Comparison of ENCODE assay signal across 8 cellular contexts in the genomic region with DNA sequence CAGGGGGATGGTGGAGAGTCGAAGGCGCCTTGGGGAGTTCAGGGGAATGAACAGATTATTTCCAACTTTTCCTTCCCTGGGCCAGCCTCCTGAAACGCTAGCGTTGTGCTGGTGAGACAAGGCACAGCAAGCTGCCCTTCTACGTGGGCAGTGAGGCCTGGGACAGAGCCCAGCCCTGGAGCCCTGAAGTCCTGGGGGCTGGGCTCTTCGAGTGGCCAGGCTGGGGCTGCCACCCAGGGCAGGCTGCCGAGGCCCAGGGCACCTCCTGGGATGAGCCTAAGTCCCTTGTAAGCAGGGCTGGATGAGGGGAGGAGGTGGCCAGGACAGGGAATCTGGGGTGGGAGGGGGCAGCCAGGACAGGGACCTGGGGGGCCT. TPM values are rescaled to one million over a fixed set of nuclear protein-coding genes. Genes with fewer than 3 reads are reported as not detected.
A peak's percentile ranks its signal among the peaks of the same experiment; 100 is the strongest.
DNase-seq lines count a peak whose midpoint lies in the region; ATAC-seq and TF ChIP-seq lines count a peak whose summit lies in the region.

No MANE protein-coding gene starts in this region.

- H3K36me3 ChIP-seq in Caco-2 (ENCODE audit: control insufficient read depth, insufficient read depth, low read length): no peaks in the 10 kb centered on the region; the same call in 1 of the 2 replicates
- H3K36me3 ChIP-seq in Panc1 (ENCODE audit: control insufficient read depth, insufficient read depth, low read length): no peaks in the 10 kb centered on the region; the same call in 1 of the 2 replicates
- no peaks in the 10 kb centered on the region for H3K36me3 ChIP-seq in esophagus (ENCODE audit: control insufficient read depth in 2 of 2, insufficient read depth in 2 of 2, low read length in 1 of 2)
- no peaks in the 10 kb centered on the region for H3K36me3 ChIP-seq in osteoblast (ENCODE audit: insufficient read depth, low read length)

- H2AFZ ChIP-seq in osteoblast (ENCODE audit: low read length): peak overlapping the region; percentile 93

- no peaks in the 10 kb centered on the region for H3K27me3 Mint-ChIP-seq in Caco-2 (ENCODE audit: insufficient read depth, unreplicated experiment)

- H3K27me3 ChIP-seq in Caco-2 (replicated peaks; ENCODE audit: control insufficient read depth, insufficient read depth, low read length): no peaks in the 10 kb centered on the region
- H3K27me3 ChIP-seq in Panc1 (ENCODE audit: control insufficient read depth, insufficient read depth, low read length): no peaks in the 10 kb centered on the region
- H3K27me3 ChIP-seq in esophagus (ENCODE audit: control insufficient read depth in 1 of 2, insufficient read depth in 2 of 2, low read length in 2 of 2): no peaks in the 10 kb centered on the region
- no peaks in the 10 kb centered on the region for H3K27me3 ChIP-seq in osteoblast (ENCODE audit: insufficient read depth, low read length)

- no peaks in the 10 kb centered on the region for H3K9me3 Mint-ChIP-seq in Caco-2 (ENCODE audit: unreplicated experiment)

- H3K4me3 Mint-ChIP-seq in Caco-2 (ENCODE audit: unreplicated experiment): peak overlapping the region; percentile 76

- peak overlapping the region; percentile 87 for H3K27ac ChIP-seq in Panc1 (ENCODE audit: low read length)
- peak overlapping the region; percentile 95 to 96 for H3K27ac ChIP-seq in esophagus (ENCODE audit: low read depth in 2 of 2, low read length in 1 of 2)
- no peak overlapping the region for H3K27ac ChIP-seq in osteoblast (ENCODE audit: low read depth, low read length)

- H3K9me3 ChIP-seq in Caco-2 (no peaks in the 10 kb centered on the region), Panc1 (ENCODE audit: control insufficient read depth, insufficient read depth, low read depth, low read length) (no peaks in the 10 kb centered on the region), esophagus (ENCODE audit: control insufficient read depth in 2 of 2, insufficient read depth in 1 of 2, low read depth in 1 of 2, low read length in 1 of 2) (no peaks in the 10 kb centered on the region), osteoblast (ENCODE audit: low read depth, low read length) (no peaks in the 10 kb centered on the region)

- H3K79me2 ChIP-seq in osteoblast (ENCODE audit: insufficient read depth, low read length): no peaks in the 10 kb centered on the region

- H3K4me3 ChIP-seq in Caco-2 (ENCODE audit: low read depth, low read length) (peak overlapping the region; percentile 60), Panc1 (ENCODE audit: low read depth in 2 of 2, low read length in 2 of 2) (peak overlapping the region; percentile 48 to 63), esophagus (ENCODE audit: low read depth in 1 of 2, low read length in 2 of 2) (peak overlapping the region; percentile 56 to 65), osteoblast (ENCODE audit: insufficient read depth, low read length) (peak overlapping the region; percentile 79)

- no peaks in the 10 kb centered on the region for H3K4me1 Mint-ChIP-seq in Caco-2 (ENCODE audit: low read depth, unreplicated experiment)

- BruUV-seq in Caco-2 (replicated peaks; lab: Mats Ljungman, UMichigan) (no TSS peak), Panc1 (replicated peaks; lab: Mats Ljungman, UMichigan) (no TSS peak)

- H3K4me1 ChIP-seq in Caco-2 (peaks cover 35% of the 10 kb centered on the region), Panc1 (ENCODE audit: control insufficient read depth, insufficient read depth, low read length) (peaks cover 25% of the 10 kb centered on the region), esophagus (ENCODE audit: control insufficient read depth in 2 of 2, insufficient read depth in 2 of 2, low read length in 1 of 2) (peaks cover 3 to 7% of the 10 kb centered on the region in 2 donors), osteoblast (ENCODE audit: insufficient read depth, low read length) (peaks cover 8% of the 10 kb centered on the region)

- peak overlapping the region; percentile 90 for H3K4me2 ChIP-seq in osteoblast (ENCODE audit: insufficient read depth, low read length)

- in situ Hi-C loops in Panc1 (cut with HindIII; ENCODE audit: low pct_unique_long_range_greater_than_20kb, low sequenced_read_pairs): no loop called here

- H4K20me1 ChIP-seq in osteoblast (ENCODE audit: insufficient read depth, low read length): no peaks in the 10 kb centered on the region

- ATAC-seq in Panc1 (peak; percentile 17), GM18519 (IDR thresholded peaks at IDR 0.05; ENCODE audit: low FRiP score, unreplicated experiment) (no peak)

- CTCF ChIA-PET in Caco-2 (lab: Charles Lee): interaction anchor here (1.2 kb wide), 1 partner anchor 79 kb away, joined by 5 read pairs; no protein-coding TSS in a partner anchor
- CTCF ChIA-PET in Panc1 (lab: Charles Lee): interaction anchor here (0.6 kb wide), 1 partner anchor 14 kb away, joined by 6 read pairs; no protein-coding TSS in a partner anchor

- intact Hi-C loops in Caco-2 (cut with micrococcal nuclease; ENCODE audit: unreplicated experiment): no loop called here
- intact Hi-C loops in Panc1 (cut with micrococcal nuclease; ENCODE audit: unreplicated experiment): no loop called here

- 18 to 19% methylated on average over 7 of the region's 7 CpGs for WGBS in esophagus, 2 donors

- peaks cover 12% of the 10 kb centered on the region for H3K36me3 Mint-ChIP-seq in Caco-2 (ENCODE audit: insufficient read depth, unreplicated experiment)

- DNase-seq in Caco-2 (no peak), Panc1 (ENCODE audit: low read depth, low spot score) (no peak), osteoblast (ENCODE audit: insufficient read length, low spot score, missing footprints) (peak; percentile 86), AG20443 (ENCODE audit: low spot score) (no peak), AML-193 (lab: John Stamatoyannopoulos, UW) (no peak), NCI-H526 (lab: John Stamatoyannopoulos, UW) (no peak)

- no peak for TF ChIP-seq CTCF in Caco-2 (IDR thresholded peaks at IDR 0.05; ENCODE audit: insufficient read depth in 1 of 2, low read depth in 1 of 2, low read length in 1 of 2, severe bottlenecking in 1 of 2, unreplicated experiment in 1 of 2)
- TF ChIP-seq CTCF in Panc1 (IDR thresholded peaks at IDR 0.05): no peak
- TF ChIP-seq CTCF in osteoblast (IDR thresholded peaks at IDR 0.05; ENCODE audit: extremely low read depth, low read depth, low read length): no peak

- POLR2A ChIA-PET in Caco-2 (lab: Charles Lee) (no interaction called here), Panc1 (lab: Charles Lee) (no interaction called here)

- peak overlapping the region; percentile 94 for H3K27ac Mint-ChIP-seq in Caco-2 (ENCODE audit: unreplicated experiment)

RNA-seq across cellular contexts. Expression of gene LCN12, which starts 1.4 kb away (rescaled TPM):
- total RNA-seq in Caco-2 (2022): 20.0 and 23.2 TPM in 2 replicates
- 2.5 TPM for total RNA-seq in Panc1 (2021; ENCODE audit: unreplicated experiment)
- polyA plus RNA-seq in Panc1 (2012; ENCODE audit: insufficient read length): 3.0 TPM
- polyA plus RNA-seq in esophagus: under 1 TPM; 0.24 to 0.77 TPM
- total RNA-seq in osteoblast: not detected in 2 replicates

RNA-seq across cellular contexts. Expression of gene C8G, which starts 5.6 kb away (rescaled TPM):
- total RNA-seq in Caco-2 (2022) (0.77 and 1.3 TPM in 2 replicates), Panc1 (2021; ENCODE audit: unreplicated experiment) (2.9 TPM), osteoblast (1.2 TPM in 1 of 2 replicates, not detected in the other)
- 2.8 TPM for polyA plus RNA-seq in Panc1 (2012; ENCODE audit: insufficient read length)
- 1 to 10 TPM; 1.2 to 1.8 TPM for polyA plus RNA-seq in esophagus

RNA-seq across cellular contexts. Expression of gene FBXW5, which starts 6.1 kb away (rescaled TPM):
- total RNA-seq in Caco-2 (2022): 66.8 and 76.1 TPM in 2 replicates
- 72.6 TPM for total RNA-seq in Panc1 (2021; ENCODE audit: unreplicated experiment)
- 93.9 TPM for polyA plus RNA-seq in Panc1 (2012; ENCODE audit: insufficient read length)
- polyA plus RNA-seq in esophagus: 10 to 100 TPM; 91.4 to 97.3 TPM
- 143 and 157 TPM in 2 replicates for total RNA-seq in osteoblast

RNA-seq across cellular contexts. Expression of gene PTGDS, which starts 26.7 kb away (rescaled TPM):
- total RNA-seq in Caco-2 (2022) (not detected in 2 replicates), Panc1 (2021; ENCODE audit: unreplicated experiment) (13.7 TPM), osteoblast (37.4 and 57.9 TPM in 2 replicates)
- polyA plus RNA-seq in Panc1 (2012; ENCODE audit: insufficient read length): 15.8 TPM
- 10 to 100 TPM; 18.4 to 42.3 TPM for polyA plus RNA-seq in esophagus

RNA-seq across cellular contexts. Expression of gene LCNL1, which starts 32.1 kb away (rescaled TPM):
- total RNA-seq in Caco-2 (2022): not detected in 2 replicates
- total RNA-seq in Panc1 (2021; ENCODE audit: unreplicated experiment): 0.82 TPM
- polyA plus RNA-seq in Panc1 (2012; ENCODE audit: insufficient read length): 1.3 TPM
- under 1 TPM; 0.20 to 0.55 TPM for polyA plus RNA-seq in esophagus
- 4.4 and 5.4 TPM in 2 replicates for total RNA-seq in osteoblast
